Comparison of ENCODE assay signal across 8 cellular contexts in the genomic region with DNA sequence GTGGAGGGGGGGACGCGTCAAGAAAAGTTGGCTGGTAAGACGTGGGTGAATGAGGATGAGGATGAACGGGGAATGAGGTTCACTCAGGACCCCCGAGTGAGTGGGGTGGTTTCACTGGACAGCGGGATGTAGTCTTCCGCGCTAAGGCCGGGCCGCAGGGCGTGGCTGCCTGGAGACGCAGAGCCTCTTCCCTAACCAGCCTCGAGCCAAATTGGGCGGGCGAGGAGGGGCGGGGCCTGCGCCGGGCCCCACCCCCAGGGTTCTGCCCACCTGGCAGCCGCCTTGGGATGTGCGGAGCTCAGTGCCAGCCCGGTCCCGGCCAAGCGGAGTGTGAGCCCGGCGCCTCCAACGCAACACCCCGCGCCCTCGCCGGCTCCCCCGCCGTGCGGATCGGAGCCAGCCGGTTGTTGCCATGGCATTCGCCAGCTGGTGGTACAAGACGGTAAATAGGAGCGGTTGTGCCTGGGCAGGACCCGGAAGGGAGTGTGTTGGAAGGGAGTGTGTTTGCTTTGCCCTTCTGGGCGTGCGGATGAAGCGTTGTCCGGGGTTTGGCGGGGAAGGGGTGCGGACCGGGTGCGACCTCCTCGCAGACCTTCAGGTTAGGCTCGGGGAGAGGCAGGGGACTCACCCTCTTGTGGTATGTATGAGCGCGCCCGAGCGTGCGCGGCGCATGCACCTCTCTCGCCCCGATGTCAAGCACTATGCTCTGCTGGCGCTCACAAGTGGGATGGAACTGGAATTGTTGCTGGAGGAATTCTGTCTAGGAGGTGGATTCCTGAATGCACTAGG. TPM values are rescaled to one million over a fixed set of nuclear protein-coding genes. Genes with fewer than 3 reads are reported as not detected.
DNase-seq lines count a peak whose midpoint lies in the region; ATAC-seq and TF ChIP-seq lines count a peak whose summit lies in the region.

No MANE protein-coding gene starts in this region.

- 0 out of 2 replicates have a peak, but pooled peaks cover 6% of the 10 kb centered on the region for H3K4me1 ChIP-seq in ES-I3 (ENCODE audit: insufficient read depth, low read length)
- H3K4me1 ChIP-seq in SJSA1 (replicated peaks): peaks cover 38% of the 10 kb centered on the region
- no peaks in the 10 kb centered on the region for H3K4me1 ChIP-seq in thymus (ENCODE audit: control insufficient read depth, insufficient read depth, low read length)

- peak overlapping the region; percentile 71; the same call in 1 of the 2 replicates for H3K9ac ChIP-seq in ES-I3 (ENCODE audit: low read depth, low read length)

- DNase-seq in GOT3 (lab: John Stamatoyannopoulos, UW) (peak; percentile 73), LNCaP clone FGC (ENCODE audit: low read depth) (peak; percentile 77), SJSA1 (ENCODE audit: low read depth in 1 of 2, low spot score in 2 of 2) (peak; percentile 89 to 97), glomerular visceral epithelial cell (ENCODE audit: extremely low spot score) (peak; percentile 95), osteocyte (ENCODE audit: extremely low spot score, unreplicated experiment) (peak; percentile 95)
- peak; percentile 88 to 90 for DNase-seq in activated naive CD4-positive, alpha-beta T cell treated with anti-CD3 and anti-CD28 coated beads, Interleukin-2, amount 50 U/mL, for 72 hours (ENCODE audit: low spot score in 2 of 2)

- H3K27me3 Mint-ChIP-seq in osteocyte (ENCODE audit: unreplicated experiment): no peaks in the 10 kb centered on the region

- ATAC-seq in activated naive CD4-positive, alpha-beta T cell treated with anti-CD3 and anti-CD28 coated beads, Interleukin-2, amount 50 U/mL, for 72 hours: peak; percentile 80

- H3K4me3 ChIP-seq in LNCaP clone FGC (ENCODE audit: low read depth, low read length) (peak overlapping the region; percentile 80), SJSA1 (peak overlapping the region; percentile 89), thymus (ENCODE audit: low read length) (peak overlapping the region; percentile 90)

- H3K9me3 ChIP-seq in ES-I3 (ENCODE audit: control insufficient read depth, insufficient read depth, low read length) (no peaks in the 10 kb centered on the region), SJSA1 (replicated peaks) (no peaks in the 10 kb centered on the region), thymus (ENCODE audit: control insufficient read depth) (no peaks in the 10 kb centered on the region)

- H3K4me3 Mint-ChIP-seq in osteocyte (ENCODE audit: unreplicated experiment): peak overlapping the region; percentile 94

- WGBS in thymus: under 1% methylated on average over 59 of the region's 59 CpGs

- peaks cover 29% of the 10 kb centered on the region for H3K4me1 Mint-ChIP-seq in osteocyte (ENCODE audit: unreplicated experiment)

- no peaks in the 10 kb centered on the region for H3K9me3 Mint-ChIP-seq in activated naive CD4-positive, alpha-beta T cell treated with anti-CD3 and anti-CD28 coated beads, Interleukin-2, amount 50 U/mL, for 72 hours
- no peaks in the 10 kb centered on the region for H3K9me3 Mint-ChIP-seq in osteocyte (ENCODE audit: unreplicated experiment)

- H3K36me3 ChIP-seq in ES-I3 (ENCODE audit: insufficient read depth, low read length): no peaks in the 10 kb centered on the region
- peaks cover 20% of the 10 kb centered on the region for H3K36me3 ChIP-seq in SJSA1
- no peaks in the 10 kb centered on the region for H3K36me3 ChIP-seq in thymus (ENCODE audit: control insufficient read depth, insufficient read depth)

- H3K27me3 ChIP-seq in SJSA1 (replicated peaks): no peaks in the 10 kb centered on the region; the same call in 1 of the 2 replicates
- peaks cover 6% of the 10 kb centered on the region for H3K27me3 ChIP-seq in thymus (ENCODE audit: control insufficient read depth, insufficient read depth)

- H3K27ac ChIP-seq in SJSA1: peak overlapping the region; percentile 84
- H3K27ac ChIP-seq in thymus (ENCODE audit: low read depth): peak overlapping the region; percentile 91

- TF ChIP-seq CTCF in LNCaP clone FGC (IDR thresholded peaks at IDR 0.05; ENCODE audit: control insufficient read depth, extremely low read depth, insufficient read depth) (no peak), osteocyte (IDR thresholded peaks at IDR 0.05) (no peak)

- peak overlapping the region; percentile 73 to 86 for H3K27ac Mint-ChIP-seq in activated naive CD4-positive, alpha-beta T cell treated with anti-CD3 and anti-CD28 coated beads, Interleukin-2, amount 50 U/mL, for 72 hours
- peak overlapping the region; percentile 96 for H3K27ac Mint-ChIP-seq in osteocyte (ENCODE audit: unreplicated experiment)

- H3K36me3 Mint-ChIP-seq in activated naive CD4-positive, alpha-beta T cell treated with anti-CD3 and anti-CD28 coated beads, Interleukin-2, amount 50 U/mL, for 72 hours: peaks cover 4 to 11% of the 10 kb centered on the region in 2 donors
- H3K36me3 Mint-ChIP-seq in osteocyte (ENCODE audit: unreplicated experiment): no peaks in the 10 kb centered on the region

RNA-seq across cellular contexts. Expression of gene CAST, which starts 0.7 kb away (rescaled TPM):
- 234 and 272 TPM in 2 replicates for total RNA-seq in SJSA1 (2014; rRNA removed; shearing (Covaris generic))
- 100 to 1,000 TPM in 1 of 2 donors, 10 to 100 TPM in 1; 97.5 to 169 TPM for total RNA-seq in activated naive CD4-positive, alpha-beta T cell treated with anti-CD3 and anti-CD28 coated beads, Interleukin-2, amount 50 U/mL, for 72 hours
- total RNA-seq in osteocyte: 144 and 154 TPM in 2 replicates
- 74.6 TPM for polyA plus RNA-seq in thymus

Comparison
In these comparisons a context has a peak if more than half of its experiments do, and no peak if none do; other contexts are left out.
1. Peak in every context shown above with its lines: DNase-seq, ATAC-seq, H3K4me3 ChIP-seq and H3K27ac ChIP-seq.